ENCODE assay signal across 8 cellular contexts in the genomic region with DNA sequence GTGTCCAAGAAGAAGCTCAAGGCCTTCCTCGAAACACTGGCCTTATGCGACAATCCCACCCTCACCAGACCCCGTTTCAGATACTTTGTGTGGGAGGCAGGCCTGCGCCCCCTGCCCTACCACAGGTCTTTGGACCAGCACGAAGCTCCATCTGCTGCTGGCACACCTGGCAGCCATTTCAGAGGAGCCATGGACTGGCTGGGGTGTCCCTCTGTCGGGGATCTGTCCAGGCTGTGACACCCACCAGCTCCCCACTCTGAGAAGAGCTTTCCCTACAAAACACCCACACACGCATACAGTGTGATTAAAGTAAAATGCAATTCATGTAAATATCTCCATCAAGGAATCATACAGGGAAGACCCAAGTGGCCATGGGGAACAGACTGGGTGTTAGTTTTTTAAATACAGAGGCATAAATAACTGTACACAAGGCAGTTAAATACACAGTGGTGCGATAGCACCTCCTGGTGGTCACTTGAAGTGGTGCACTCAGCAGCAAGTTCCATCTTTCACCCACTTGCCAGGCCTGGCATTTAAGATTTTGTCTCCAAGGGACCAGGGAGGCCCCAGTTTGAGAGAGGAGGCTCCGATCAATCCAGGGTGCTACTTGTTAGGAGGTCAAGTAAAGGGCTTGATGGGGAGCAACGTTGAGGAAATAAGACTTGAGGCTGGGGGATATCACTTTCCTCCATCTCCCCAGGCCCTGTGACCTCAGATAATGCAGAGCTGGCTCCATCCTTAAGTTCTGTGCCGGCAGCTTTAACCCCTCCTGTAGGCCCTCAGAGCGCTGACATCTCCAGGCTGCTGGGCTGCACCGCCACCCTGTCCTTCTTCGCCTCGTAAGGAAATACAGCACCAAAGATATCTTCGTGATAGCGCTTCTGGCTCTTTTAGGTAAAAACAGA. TPM values are rescaled to one million over a fixed set of nuclear protein-coding genes. Genes with fewer than 3 reads are reported as not detected.
DNase-seq lines count a peak whose midpoint lies in the region; ATAC-seq and TF ChIP-seq lines count a peak whose summit lies in the region.

No MANE protein-coding gene starts in this region.

- ATAC-seq in heart left ventricle (peak in 1 of 4 donors; percentile 27), Right ventricle myocardium inferior (no peak), foreskin keratinocyte (peak; percentile 32), HG03442 (IDR thresholded peaks at IDR 0.05; ENCODE audit: unreplicated experiment) (no peak), HG03521 (IDR thresholded peaks at IDR 0.05; ENCODE audit: unreplicated experiment) (no peak)

- no peak overlapping the region for H3K27ac ChIP-seq in heart left ventricle
- H3K27ac ChIP-seq in foreskin keratinocyte = no peak overlapping the region
- H3K27ac ChIP-seq in prostate gland = no peak overlapping the region

- no peaks in the 10 kb centered on the region for H3K27me3 ChIP-seq in heart left ventricle
- no peaks in the 10 kb centered on the region for H3K27me3 ChIP-seq in foreskin keratinocyte
- H3K27me3 ChIP-seq in prostate gland (replicated peaks; ENCODE audit: insufficient read depth) = no peaks in the 10 kb centered on the region

- H3K36me3 ChIP-seq in heart left ventricle (no peaks in the 10 kb centered on the region), prostate gland (no peaks in the 10 kb centered on the region)

- TF ChIP-seq POLR2A in heart left ventricle (IDR thresholded peaks at IDR 0.05) (no peak), prostate gland (IDR thresholded peaks at IDR 0.05) (no peak)

- H3K9me3 ChIP-seq in heart left ventricle (no peaks in the 10 kb centered on the region), prostate gland (no peaks in the 10 kb centered on the region)

- 68 to 75% (median 74%) methylated on average over 13 to 17 of the region's 17 CpGs for WGBS in heart left ventricle, 4 donors
- WGBS in prostate gland = 72% methylated on average over 17 of the region's 17 CpGs

- TF ChIP-seq CTCF in heart left ventricle (IDR thresholded peaks at IDR 0.05) = peak; percentile 74 to 94 (median 90)
- TF ChIP-seq CTCF in foreskin keratinocyte (conservative IDR thresholded peaks at IDR 0.05) = peak; percentile 91
- peak; percentile 80 to 89 (median 82) for TF ChIP-seq CTCF in prostate gland (IDR thresholded peaks at IDR 0.05)

- DNase-seq in heart left ventricle (peak in 3 of 5 donors; percentile 38 to 51 (median 41)), Right ventricle myocardium inferior (ENCODE audit: missing footprints) (no peak), NCI-H748 (lab: John Stamatoyannopoulos, UW; ENCODE audit: unreplicated experiment) (peak; percentile 47), foreskin keratinocyte (no peak), prostate gland (ENCODE audit: low spot score) (peak; percentile 27)
- DNase-seq in activated T-cell treated with anti-CD3 and anti-CD28 coated beads, Interleukin-2, amount 50 U/mL, for 48 hours = peak; percentile 72 to 77

- H3K4me3 ChIP-seq in heart left ventricle = no peak overlapping the region
- no peak overlapping the region for H3K4me3 ChIP-seq in prostate gland

- H3K4me1 ChIP-seq in heart left ventricle (no peaks in the 10 kb centered on the region), foreskin keratinocyte (no peaks in the 10 kb centered on the region), prostate gland (replicated peaks) (no peaks in the 10 kb centered on the region)

- intact Hi-C loops in heart left ventricle (cut with DNase I) (loop anchor here in 9 of 10 donors (1.0 to 10.0 kb wide), 10 partner anchors 102 to 496 kb away; no protein-coding TSS in a partner anchor), Right ventricle myocardium inferior (cut with DNase I) (loop anchor here (2.0 to 5.0 kb wide), 2 partner anchors 102 to 149 kb away; no protein-coding TSS in a partner anchor), prostate gland (cut with DNase I) (loop anchor here (1.0 to 5.0 kb wide), 3 partner anchors 102 to 153 kb away; no protein-coding TSS in a partner anchor)

RNA-seq across cellular contexts. Expression of a gene that starts 43.6 kb away (rescaled TPM):
- total RNA-seq in heart left ventricle (1 to 10 TPM in 1 of 9 donors, under 1 TPM in 8; 0.07 to 2.2 (median 0.20) TPM), Right ventricle myocardium inferior (0.22 TPM), foreskin keratinocyte (not detected in 2 replicates), prostate gland (1 to 10 TPM in 1 of 2 donors, under 1 TPM in 1; 0.55 to 1.4 TPM)
- polyA plus RNA-seq in heart left ventricle (under 1 TPM in 1 of 2 donors, not detected in 1; 0.10 TPM), foreskin keratinocyte (not detected in 2 replicates)

Comparison
In these comparisons a context has a peak if more than half of its experiments do, and no peak if none do; other contexts are left out.
1. DNase-seq: peak in heart left ventricle (3 of 5), NCI-H748 (single experiment), activated T-cell treated with anti-CD3 and anti-CD28 coated beads, Interleukin-2, amount 50 U/mL, for 48 hours (2 of 2) and prostate gland (single experiment); none in Right ventricle myocardium inferior (single experiment) and foreskin keratinocyte (0 of 2).
2. Peak in every context shown above with its lines, with median percentiles within 50 percentile points of each other: CTCF ChIP-seq.